In genomic region chr3:150238995-150239612, GRCh38 we compare ENCODE assay signal across 9 cellular contexts.
DNase-seq lines count a peak whose midpoint lies in the region; ATAC-seq and TF ChIP-seq lines count a peak whose summit lies in the region.
"Had no signal": no experiment of that assay in that cellular context is flagged by ENCODE, and none has a peak within 500 bp of the region (broad histone marks: within the 10 kb centered on the region; RNA-seq: fewer than 3 reads in every experiment).

No MANE protein-coding gene starts in this region.

- peak overlapping the region; percentile 84 for H3K27ac Mint-ChIP-seq in type B pancreatic cell
- H3K27ac Mint-ChIP-seq: B cell had no signal

- H3K4me1 Mint-ChIP-seq in type B pancreatic cell (ENCODE audit: unreplicated experiment), result peaks cover 43% of the 10 kb centered on the region
- H3K4me1 Mint-ChIP-seq: B cell had no signal

- H3K9me3 ChIP-seq in heart left ventricle (no peaks in the 10 kb centered on the region), OCI-LY1 (ENCODE audit: low read length) (no peaks in the 10 kb centered on the region)

- no peaks in the 10 kb centered on the region for H3K9me3 Mint-ChIP-seq in type B pancreatic cell

- ATAC-seq in heart left ventricle (peak in 1 of 4 donors; percentile 23), Right ventricle myocardium superior (ENCODE audit: poor library complexity) (no peak), GM18502 (IDR thresholded peaks at IDR 0.05; ENCODE audit: poor library complexity, unreplicated experiment) (no peak), GM21528 (IDR thresholded peaks at IDR 0.05; ENCODE audit: low FRiP score, unreplicated experiment) (no peak)

- TF ChIP-seq POLR2A in heart left ventricle (IDR thresholded peaks at IDR 0.05), result no peak

- no peaks in the 10 kb centered on the region for H3F3A ChIP-seq in OCI-LY1 (ENCODE audit: insufficient read depth, low read length)

- H3K4me3 ChIP-seq in heart left ventricle (no peak overlapping the region), OCI-LY1 (ENCODE audit: low read depth, low read length, poor library complexity, severe bottlenecking) (no peak overlapping the region), fibroblast of villous mesenchyme (ENCODE audit: low read depth, low read length) (no peak overlapping the region)

- H3K27me3 ChIP-seq in heart left ventricle, result no peaks in the 10 kb centered on the region
- H3K27me3 ChIP-seq in OCI-LY1 (ENCODE audit: insufficient read depth, low read length), result no peaks in the 10 kb centered on the region

- peak overlapping the region; percentile 59 for H3K4me3 Mint-ChIP-seq in type B pancreatic cell
- H3K4me3 Mint-ChIP-seq: B cell had no signal

- no peak overlapping the region for H3K27ac ChIP-seq in heart left ventricle
- no peak overlapping the region for H3K27ac ChIP-seq in OCI-LY1 (ENCODE audit: low read depth, low read length, poor library complexity, severe bottlenecking)

- H3K79me2 ChIP-seq in OCI-LY1 (ENCODE audit: insufficient read depth, low read length), result no peaks in the 10 kb centered on the region

- no peak overlapping the region for H2AFZ ChIP-seq in OCI-LY1 (ENCODE audit: low read length)

- no peak overlapping the region for H3K4me2 ChIP-seq in OCI-LY1 (ENCODE audit: low read length)

- WGBS in heart left ventricle, 4 donors, result 72 to 87% (median 76%) methylated on average over 5 of the region's 5 CpGs

- intact Hi-C loops in heart left ventricle (cut with DNase I), result loop anchor here in 3 of 10 donors (2.0 to 10.0 kb wide), 3 partner anchors 16 to 176 kb away; no protein-coding TSS in a partner anchor
- intact Hi-C loops in Right ventricle myocardium superior (cut with DNase I), result no loop called here

- DNase-seq in heart left ventricle (no peak), Right ventricle myocardium superior (no peak), fibroblast of villous mesenchyme (ENCODE audit: low read depth) (no peak), type B pancreatic cell (ENCODE audit: extremely low spot score, unreplicated experiment) (no peak)
- no peak for DNase-seq in stimulated activated CD4-positive, alpha-beta T cell treated with anti-CD3 and anti-CD28 coated beads, Interleukin-15, amount 100 ng/mL, for 24 hours

- no peaks in the 10 kb centered on the region for H3K9me2 ChIP-seq in OCI-LY1 (ENCODE audit: low read depth, low read length)

- H4K20me1 ChIP-seq in OCI-LY1 (ENCODE audit: insufficient read depth, low read length), result no peaks in the 10 kb centered on the region

- no peak overlapping the region for H3K9ac ChIP-seq in OCI-LY1 (ENCODE audit: low read length)

- TF ChIP-seq CTCF in heart left ventricle (IDR thresholded peaks at IDR 0.05) (peak in 8 of 12 donors; percentile 22 to 47 (median 35)), OCI-LY1 (IDR thresholded peaks at IDR 0.05; ENCODE audit: low read length) (peak; percentile 21; the same call in 1 of the 2 replicates), fibroblast of villous mesenchyme (IDR thresholded peaks at IDR 0.05; ENCODE audit: insufficient read depth, low read depth, low read length) (peak; percentile 43), type B pancreatic cell (conservative IDR thresholded peaks at IDR 0.05) (peak; percentile 49)

- H3K4me1 ChIP-seq in heart left ventricle (peaks cover 0 to 35% (median 8%) of the 10 kb centered on the region in 12 donors), OCI-LY1 (ENCODE audit: insufficient read depth, low read length, severe bottlenecking) (no peaks in the 10 kb centered on the region)

- H3K36me3 ChIP-seq in heart left ventricle (no peaks in the 10 kb centered on the region), OCI-LY1 (ENCODE audit: insufficient read depth, low read length) (no peaks in the 10 kb centered on the region)

- no peaks in the 10 kb centered on the region for H3K27me3 Mint-ChIP-seq in type B pancreatic cell

- H3K36me3 Mint-ChIP-seq in type B pancreatic cell, result no peaks in the 10 kb centered on the region
